ENCODE assay signal across 8 cellular contexts in genomic region chr7:74544706-74545469, GRCh38.
DNase-seq lines count a peak whose midpoint lies in the region; ATAC-seq and TF ChIP-seq lines count a peak whose summit lies in the region.

No MANE protein-coding gene starts in this region.

- ATAC-seq in upper lobe of right lung (peak; percentile 87), HG03342 (IDR thresholded peaks at IDR 0.05; ENCODE audit: unreplicated experiment) (no peak), HG03457 (IDR thresholded peaks at IDR 0.05; ENCODE audit: unreplicated experiment) (no peak)

- DNase-seq in 8988T (peak; percentile 51), GM12865 (ENCODE audit: low read depth) (peak; percentile 72), NCI-H748 (lab: John Stamatoyannopoulos, UW; ENCODE audit: unreplicated experiment) (peak; percentile 56), ascending aorta (ENCODE audit: low spot score in 2 of 2) (no peak), left kidney (ENCODE audit: low read depth, low spot score) (peak; percentile 77), upper lobe of right lung (peak; percentile 72)

- intact Hi-C loops in ascending aorta (cut with DNase I) (loop anchor here (5.0 kb wide), 1 partner anchor 93 kb away; the partner anchor contains the start of gene GTF2IRD1), upper lobe of right lung (cut with DNase I) (no loop called here)

- TF ChIP-seq CTCF in GM12865 (IDR thresholded peaks at IDR 0.05; ENCODE audit: insufficient read depth, low read depth, low read length, missing control alignments): peak; percentile 52
- TF ChIP-seq CTCF in ascending aorta (IDR thresholded peaks at IDR 0.05): peak in 2 of 3 experiments; percentile 17 to 39
- TF ChIP-seq CTCF in upper lobe of right lung (IDR thresholded peaks at IDR 0.05): peak; percentile 60

- H3K27me3 ChIP-seq in ascending aorta (no peaks in the 10 kb centered on the region), upper lobe of right lung (no peaks in the 10 kb centered on the region)

- H3K4me3 ChIP-seq in GM12865 (ENCODE audit: low read depth, low read length): no peak overlapping the region
- no peak overlapping the region for H3K4me3 ChIP-seq in ascending aorta
- no peak overlapping the region for H3K4me3 ChIP-seq in upper lobe of right lung

- H3K36me3 ChIP-seq in ascending aorta: peaks cover 4 to 18% of the 10 kb centered on the region in 2 donors
- no peaks in the 10 kb centered on the region for H3K36me3 ChIP-seq in upper lobe of right lung

- H3K4me1 ChIP-seq in ascending aorta (no peaks in the 10 kb centered on the region), upper lobe of right lung (no peaks in the 10 kb centered on the region)

- H3K27ac ChIP-seq in ascending aorta (no peak overlapping the region), upper lobe of right lung (no peak overlapping the region)

- H3K9me3 ChIP-seq in ascending aorta: peaks cover 5% of the 10 kb centered on the region in 2 donors
- H3K9me3 ChIP-seq in upper lobe of right lung: no peaks in the 10 kb centered on the region

Comparison
In these comparisons a context has a peak if more than half of its experiments do, and no peak if none do; other contexts are left out.
1. DNase-seq: peak in 8988T (single experiment), GM12865 (single experiment), NCI-H748 (single experiment), left kidney (single experiment) and upper lobe of right lung (single experiment); none in ascending aorta (0 of 2).
2. Peak in every context shown above with its lines, with median percentiles within 50 percentile points of each other: CTCF ChIP-seq.